Comparison of ENCODE assay signal across 17 cellular contexts in genomic region chr18:57913686-57914085, GRCh38.
DNase-seq lines count a peak whose midpoint lies in the region; ATAC-seq, FAIRE-seq and TF ChIP-seq lines count a peak whose summit lies in the region.
"Had no signal": no experiment of that assay in that cellular context is flagged by ENCODE, and none has a peak within 500 bp of the region (broad histone marks: within the 10 kb centered on the region; RNA-seq: fewer than 3 reads in every experiment).

No MANE protein-coding gene starts in this region.

- peak overlapping the region in 2 of 5 experiments; percentile 10 to 75 for H3K4me3 Mint-ChIP-seq in brain
- H3K4me3 Mint-ChIP-seq: CD4-positive, alpha-beta T cell had no signal

- peak overlapping the region in 3 of 5 experiments; percentile 46 to 99 (median 99) for H3K27ac Mint-ChIP-seq in brain
- H3K27ac Mint-ChIP-seq in activated naive CD4-positive, alpha-beta T cell treated with anti-CD3 and anti-CD28 coated beads, Interleukin-2, amount 50 U/mL, for 72 hours, result no peak overlapping the region
- H3K27ac Mint-ChIP-seq: CD4-positive, alpha-beta T cell had no signal

- peaks cover 62% of the 10 kb centered on the region for H3K4me1 Mint-ChIP-seq in brain

- H3K36me3 ChIP-seq in osteoblast (ENCODE audit: insufficient read depth, low read length), result no peaks in the 10 kb centered on the region
- H3K36me3 ChIP-seq: HAP-1 had no signal

- no peaks in the 10 kb centered on the region for H3K36me3 Mint-ChIP-seq in brain
- H3K36me3 Mint-ChIP-seq in activated naive CD4-positive, alpha-beta T cell treated with anti-CD3 and anti-CD28 coated beads, Interleukin-2, amount 50 U/mL, for 72 hours, result no peaks in the 10 kb centered on the region

- FAIRE-seq in D721Med (lab: Jason Lieb, UNC), result peak; percentile 44
- FAIRE-seq: A549, GM12892, GM18507 had no signal

- peaks cover 13% of the 10 kb centered on the region for H3K4me1 ChIP-seq in osteoblast (ENCODE audit: insufficient read depth, low read length)
- H3K4me1 ChIP-seq: HAP-1 had no signal

- H3K27ac ChIP-seq in osteoblast (ENCODE audit: low read depth, low read length), result no peak overlapping the region
- H3K27ac ChIP-seq: 22Rv1, A549, C4-2B, KMS-11 had no signal

- no peak overlapping the region for H3K4me3 ChIP-seq in osteoblast (ENCODE audit: insufficient read depth, low read length)
- H3K4me3 ChIP-seq: A549, HAP-1 had no signal

- no peaks in the 10 kb centered on the region for H3K79me2 ChIP-seq in osteoblast (ENCODE audit: insufficient read depth, low read length)

- H3K27me3 ChIP-seq in osteoblast (ENCODE audit: insufficient read depth, low read length), result peaks cover 3% of the 10 kb centered on the region

- no peak overlapping the region for H3K4me2 ChIP-seq in osteoblast (ENCODE audit: insufficient read depth, low read length)
- H3K4me2 ChIP-seq: A549, KMS-11 had no signal

- no peaks in the 10 kb centered on the region for H3K27me3 Mint-ChIP-seq in brain
- H3K27me3 Mint-ChIP-seq: CD4-positive, alpha-beta T cell had no signal

- no peaks in the 10 kb centered on the region for H3K9me3 ChIP-seq in osteoblast (ENCODE audit: low read depth, low read length)
- H3K9me3 ChIP-seq: A549, HAP-1 had no signal

- TF ChIP-seq CTCF in D721Med (IDR thresholded peaks at IDR 0.05; ENCODE audit: insufficient read depth, missing control alignments) (no peak), brain (conservative IDR thresholded peaks at IDR 0.05) (no peak), osteoblast (IDR thresholded peaks at IDR 0.05; ENCODE audit: extremely low read depth, low read depth, low read length) (no peak)

- ATAC-seq in activated naive CD4-positive, alpha-beta T cell treated with anti-CD3 and anti-CD28 coated beads, Interleukin-2, amount 50 U/mL, for 72 hours, result no peak
- ATAC-seq: A549 had no signal

- no peak overlapping the region for H2AFZ ChIP-seq in osteoblast (ENCODE audit: low read length)

- DNase-seq in DMS 273 (lab: John Stamatoyannopoulos, UW; ENCODE audit: unreplicated experiment) (peak; percentile 17), DMS 273 treated with DMSO at 0.1 percent for 48 hours (lab: John Stamatoyannopoulos, UW) (no peak), D721Med (ENCODE audit: insufficient read length, low spot score) (no peak), osteoblast (ENCODE audit: insufficient read length, low spot score, missing footprints) (peak; percentile 22), NCI-H510A (lab: John Stamatoyannopoulos, UW) (no peak)
- DNase-seq in activated naive CD4-positive, alpha-beta T cell treated with anti-CD3 and anti-CD28 coated beads, Interleukin-2, amount 50 U/mL, for 72 hours (ENCODE audit: low spot score in 2 of 2), result no peak
- DNase-seq: AML-193; CD4-positive, alpha-beta T cell; GDM1 had no signal

- peaks cover 0 to 20% (median 5%) of the 10 kb centered on the region in 5 experiments for H3K9me3 Mint-ChIP-seq in brain
- no peaks in the 10 kb centered on the region for H3K9me3 Mint-ChIP-seq in activated naive CD4-positive, alpha-beta T cell treated with anti-CD3 and anti-CD28 coated beads, Interleukin-2, amount 50 U/mL, for 72 hours
- H3K9me3 Mint-ChIP-seq: CD4-positive, alpha-beta T cell had no signal

- H4K20me1 ChIP-seq in osteoblast (ENCODE audit: insufficient read depth, low read length), result no peaks in the 10 kb centered on the region

Comparison
In these comparisons a context has a peak if more than half of its experiments do, and no peak if none do; other contexts are left out.
1. DNase-seq: peak in DMS 273 (single experiment) and osteoblast (single experiment); none in DMS 273 treated with DMSO at 0.1 percent for 48 hours (single experiment), D721Med (single experiment), NCI-H510A (single experiment) and activated naive CD4-positive, alpha-beta T cell treated with anti-CD3 and anti-CD28 coated beads, Interleukin-2, amount 50 U/mL, for 72 hours (0 of 2).
2. H3K27ac Mint-ChIP-seq: peak in brain (3 of 5); none in activated naive CD4-positive, alpha-beta T cell treated with anti-CD3 and anti-CD28 coated beads, Interleukin-2, amount 50 U/mL, for 72 hours (0 of 2).